21 cellular contexts compared by ENCODE assay signal in genomic region chrX:54922547-54922946, GRCh38. TPM values are rescaled to one million over a fixed set of nuclear protein-coding genes. Genes with fewer than 3 reads are reported as not detected.
DNase-seq lines count a peak whose midpoint lies in the region; ATAC-seq and TF ChIP-seq lines count a peak whose summit lies in the region.
"Had no signal": no experiment of that assay in that cellular context is flagged by ENCODE, and none has a peak within 500 bp of the region (broad histone marks: within the 10 kb centered on the region; RNA-seq: fewer than 3 reads in every experiment).

No MANE protein-coding gene starts in this region.

- intact Hi-C loops in activated CD4-positive, alpha-beta memory T cell treated with anti-CD3 and anti-CD28 coated beads for 36 hours (cut with micrococcal nuclease): loop anchor here (5.0 kb wide), 1 partner anchor 80 kb away; the partner anchor contains the start of gene APEX2
- intact Hi-C loops in naive thymus-derived CD4-positive, alpha-beta T cell (cut with micrococcal nuclease): loop anchor here (2.0 to 5.0 kb wide), 2 partner anchors 75 to 740 kb away; partner anchors contain the start of gene FAM120C (in 1 of the 2)

- H3K27ac Mint-ChIP-seq in activated CD4-positive, alpha-beta memory T cell treated with anti-CD3 and anti-CD28 coated beads, Interleukin-2, amount 10 ng/mL, durations not matched to agents 7 days and 5 days: no peak overlapping the region
- H3K27ac Mint-ChIP-seq in activated CD4-positive, alpha-beta memory T cell treated with anti-CD3 and anti-CD28 coated beads for 36 hours: no peak overlapping the region
- H3K27ac Mint-ChIP-seq in WTC11: no peak overlapping the region
- peak overlapping the region in 5 of 9 donors; percentile 36 to 89 (median 68) for H3K27ac Mint-ChIP-seq in naive thymus-derived CD4-positive, alpha-beta T cell
- H3K27ac Mint-ChIP-seq in stimulated activated memory B cell treated with anti-CD40 and anti-IgM and Interleukin-4, amounts not matched to agents 10 μg/mL and 1 μg/mL and 100 μg/mL, for 72 hours: no peak overlapping the region
- H3K27ac Mint-ChIP-seq in endothelial cell (ENCODE audit: unreplicated experiment): no peak overlapping the region

- H3K36me3 Mint-ChIP-seq in activated CD4-positive, alpha-beta memory T cell treated with anti-CD3 and anti-CD28 coated beads, Interleukin-2, amount 10 ng/mL, durations not matched to agents 7 days and 5 days (ENCODE audit: low read depth): no peaks in the 10 kb centered on the region
- H3K36me3 Mint-ChIP-seq in activated CD4-positive, alpha-beta memory T cell treated with anti-CD3 and anti-CD28 coated beads for 36 hours: no peaks in the 10 kb centered on the region
- peaks cover 20% of the 10 kb centered on the region; the same call in 1 of the 2 replicates for H3K36me3 Mint-ChIP-seq in WTC11
- no peaks in the 10 kb centered on the region for H3K36me3 Mint-ChIP-seq in naive thymus-derived CD4-positive, alpha-beta T cell
- no peaks in the 10 kb centered on the region for H3K36me3 Mint-ChIP-seq in stimulated activated memory B cell treated with anti-CD40 and anti-IgM and Interleukin-4, amounts not matched to agents 10 μg/mL and 1 μg/mL and 100 μg/mL, for 72 hours
- H3K36me3 Mint-ChIP-seq in endothelial cell (ENCODE audit: low read depth, unreplicated experiment): peaks cover 24% of the 10 kb centered on the region
- H3K36me3 Mint-ChIP-seq: immature natural killer cell had no signal

- CTCF ChIA-PET in activated CD4-positive, alpha-beta memory T cell treated with anti-CD3 and anti-CD28 coated beads, Interleukin-2, amount 10 ng/mL, durations not matched to agents 7 days and 5 days (lab: Charles Lee): no interaction called here
- CTCF ChIA-PET in activated CD4-positive, alpha-beta memory T cell treated with anti-CD3 and anti-CD28 coated beads for 36 hours (lab: Charles Lee): no interaction called here
- CTCF ChIA-PET in WTC11 (lab: Charles Lee): interaction anchor here (0.6 to 1.0 kb wide), 4 partner anchors 31 to 283 kb away, joined by 3 to 6 read pairs (median 4); partner anchors contain the start of gene MAGED2
- CTCF ChIA-PET in naive thymus-derived CD4-positive, alpha-beta T cell (lab: Charles Lee): no interaction called here

- H3K27me3 ChIP-seq in naive thymus-derived CD4-positive, alpha-beta T cell (ENCODE audit: control insufficient read depth in 2 of 2, insufficient read depth in 2 of 2, low read length in 2 of 2): no peaks in the 10 kb centered on the region
- H3K27me3 ChIP-seq: colonic mucosa, esophagus squamous epithelium, upper lobe of left lung had no signal

- H3K9me3 ChIP-seq in naive thymus-derived CD4-positive, alpha-beta T cell (ENCODE audit: control insufficient read depth in 2 of 3, low read length in 3 of 3): no peaks in the 10 kb centered on the region
- H3K9me3 ChIP-seq: colonic mucosa, esophagus squamous epithelium, left lung, upper lobe of left lung had no signal

- no peaks in the 10 kb centered on the region for H3K36me3 ChIP-seq in naive thymus-derived CD4-positive, alpha-beta T cell (ENCODE audit: control insufficient read depth in 2 of 3, insufficient read depth in 3 of 3, low read length in 3 of 3)
- H3K36me3 ChIP-seq: colonic mucosa, esophagus squamous epithelium, left lung, upper lobe of left lung had no signal

- peaks cover 0 to 9% of the 10 kb centered on the region in 2 donors for H3K4me1 ChIP-seq in naive thymus-derived CD4-positive, alpha-beta T cell (ENCODE audit: control insufficient read depth in 2 of 2, insufficient read depth in 2 of 2, low read length in 2 of 2)
- H3K4me1 ChIP-seq: colonic mucosa, left lung had no signal

- DNase-seq in activated CD4-positive, alpha-beta memory T cell treated with anti-CD3 and anti-CD28 coated beads, Interleukin-2, amount 10 ng/mL, durations not matched to agents 7 days and 5 days: no peak
- DNase-seq in activated CD4-positive, alpha-beta memory T cell treated with anti-CD3 and anti-CD28 coated beads for 36 hours: no peak
- no peak for DNase-seq in WTC11 (ENCODE audit: low spot score)
- DNase-seq in naive thymus-derived CD4-positive, alpha-beta T cell: no peak
- no peak for DNase-seq in NCI-H1417 treated with DMSO at 0.1 percent for 48 hours (lab: John Stamatoyannopoulos, UW)
- no peak for DNase-seq in endothelial cell (ENCODE audit: low spot score)
- DNase-seq: activated CD4-positive, alpha-beta T cell treated with anti-CD3 and anti-CD28 coated beads, Interleukin-2, amount 50 U/mL, for 4 hours; activated CD8-positive, alpha-beta memory T cell treated with anti-CD3 and anti-CD28 coated beads, Interleukin-2, amount 50 U/mL, for 48 hours; activated effector memory CD4-positive, alpha-beta T cell treated with anti-CD3 and anti-CD28 coated beads, Interleukin-2, amount 50 U/mL, for 16 hours; colonic mucosa; DMS53; esophagus squamous epithelium; immature natural killer cell; KBM-7; left lung; NCI-H1694 treated with DMSO at 0.1 percent for 48 hours; NCI-H2227 treated with DMSO at 0.1 percent for 48 hours; upper lobe of left lung had no signal

- H3K27me3 Mint-ChIP-seq in activated CD4-positive, alpha-beta memory T cell treated with anti-CD3 and anti-CD28 coated beads, Interleukin-2, amount 10 ng/mL, durations not matched to agents 7 days and 5 days: peaks cover 4% of the 10 kb centered on the region
- peaks cover 3% of the 10 kb centered on the region for H3K27me3 Mint-ChIP-seq in activated CD4-positive, alpha-beta memory T cell treated with anti-CD3 and anti-CD28 coated beads for 36 hours
- no peaks in the 10 kb centered on the region for H3K27me3 Mint-ChIP-seq in WTC11 (ENCODE audit: low read depth)
- H3K27me3 Mint-ChIP-seq in naive thymus-derived CD4-positive, alpha-beta T cell: peaks cover 0 to 13% (median 0%) of the 10 kb centered on the region in 5 donors
- H3K27me3 Mint-ChIP-seq in stimulated activated memory B cell treated with anti-CD40 and anti-IgM and Interleukin-4, amounts not matched to agents 10 μg/mL and 1 μg/mL and 100 μg/mL, for 72 hours: no peaks in the 10 kb centered on the region
- peaks cover 1% of the 10 kb centered on the region for H3K27me3 Mint-ChIP-seq in endothelial cell (ENCODE audit: unreplicated experiment)

- no peak overlapping the region for H3K4me3 ChIP-seq in naive thymus-derived CD4-positive, alpha-beta T cell (ENCODE audit: low read length)
- H3K4me3 ChIP-seq: colonic mucosa had no signal

- no peaks in the 10 kb centered on the region for H3K9me3 Mint-ChIP-seq in activated CD4-positive, alpha-beta memory T cell treated with anti-CD3 and anti-CD28 coated beads, Interleukin-2, amount 10 ng/mL, durations not matched to agents 7 days and 5 days
- no peaks in the 10 kb centered on the region for H3K9me3 Mint-ChIP-seq in activated CD4-positive, alpha-beta memory T cell treated with anti-CD3 and anti-CD28 coated beads for 36 hours
- H3K9me3 Mint-ChIP-seq in WTC11 (no peaks in the 10 kb centered on the region), endothelial cell (ENCODE audit: unreplicated experiment) (no peaks in the 10 kb centered on the region)
- H3K9me3 Mint-ChIP-seq in naive thymus-derived CD4-positive, alpha-beta T cell: peaks cover 0 to 2% (median 0%) of the 10 kb centered on the region in 11 donors
- H3K9me3 Mint-ChIP-seq in stimulated activated memory B cell treated with anti-CD40 and anti-IgM and Interleukin-4, amounts not matched to agents 10 μg/mL and 1 μg/mL and 100 μg/mL, for 72 hours: no peaks in the 10 kb centered on the region

- no peak overlapping the region for H3K27ac ChIP-seq in naive thymus-derived CD4-positive, alpha-beta T cell (ENCODE audit: low read depth, low read length)
- H3K27ac ChIP-seq: colonic mucosa, left lung, upper lobe of left lung had no signal

- ATAC-seq in WTC11 (no peak), HG02840 (IDR thresholded peaks at IDR 0.05; ENCODE audit: low FRiP score, unreplicated experiment) (no peak)
- ATAC-seq in naive thymus-derived CD4-positive, alpha-beta T cell: no peak
- ATAC-seq in stimulated activated memory B cell treated with anti-CD40 and anti-IgM and Interleukin-4, amounts not matched to agents 10 μg/mL and 1 μg/mL and 100 μg/mL, for 72 hours: no peak

- no peak for TF ChIP-seq CTCF in WTC11 (IDR thresholded peaks at IDR 0.05)
- TF ChIP-seq CTCF in endothelial cell (IDR thresholded peaks at IDR 0.05; ENCODE audit: unreplicated experiment): no peak

- POLR2A ChIA-PET in activated CD4-positive, alpha-beta memory T cell treated with anti-CD3 and anti-CD28 coated beads, Interleukin-2, amount 10 ng/mL, durations not matched to agents 7 days and 5 days (lab: Charles Lee): no interaction called here
- POLR2A ChIA-PET in activated CD4-positive, alpha-beta memory T cell treated with anti-CD3 and anti-CD28 coated beads for 36 hours (lab: Charles Lee): no interaction called here
- POLR2A ChIA-PET in WTC11 (lab: Charles Lee): interaction anchor here (0.7 kb wide), 1 partner anchor 220 kb away, joined by 3 read pairs; no protein-coding TSS in a partner anchor
- POLR2A ChIA-PET in naive thymus-derived CD4-positive, alpha-beta T cell (lab: Charles Lee): interaction anchor here (0.5 to 1.4 kb wide), 2 partner anchors 15 to 77 kb away, joined by 3 to 7 read pairs; partner anchors contain the start of gene APEX2

- H3K4me3 Mint-ChIP-seq in activated CD4-positive, alpha-beta memory T cell treated with anti-CD3 and anti-CD28 coated beads, Interleukin-2, amount 10 ng/mL, durations not matched to agents 7 days and 5 days: peak overlapping the region; percentile 75
- no peak overlapping the region for H3K4me3 Mint-ChIP-seq in activated CD4-positive, alpha-beta memory T cell treated with anti-CD3 and anti-CD28 coated beads for 36 hours
- peak overlapping the region; percentile 97; the same call in 1 of the 2 replicates for H3K4me3 Mint-ChIP-seq in WTC11
- peak overlapping the region in 7 of 10 donors; percentile 79 to 95 (median 92) for H3K4me3 Mint-ChIP-seq in naive thymus-derived CD4-positive, alpha-beta T cell
- peak overlapping the region; percentile 84 for H3K4me3 Mint-ChIP-seq in stimulated activated memory B cell treated with anti-CD40 and anti-IgM and Interleukin-4, amounts not matched to agents 10 μg/mL and 1 μg/mL and 100 μg/mL, for 72 hours
- no peak overlapping the region for H3K4me3 Mint-ChIP-seq in endothelial cell (ENCODE audit: unreplicated experiment)

- H3K4me1 Mint-ChIP-seq in activated CD4-positive, alpha-beta memory T cell treated with anti-CD3 and anti-CD28 coated beads, Interleukin-2, amount 10 ng/mL, durations not matched to agents 7 days and 5 days: peaks cover 13% of the 10 kb centered on the region
- peaks cover 11% of the 10 kb centered on the region for H3K4me1 Mint-ChIP-seq in activated CD4-positive, alpha-beta memory T cell treated with anti-CD3 and anti-CD28 coated beads for 36 hours (ENCODE audit: low read depth)
- 0 out of 2 replicates have a peak, but pooled peaks cover 3% of the 10 kb centered on the region for H3K4me1 Mint-ChIP-seq in WTC11
- peaks cover 11 to 23% (median 16%) of the 10 kb centered on the region in 7 donors for H3K4me1 Mint-ChIP-seq in naive thymus-derived CD4-positive, alpha-beta T cell
- H3K4me1 Mint-ChIP-seq in stimulated activated memory B cell treated with anti-CD40 and anti-IgM and Interleukin-4, amounts not matched to agents 10 μg/mL and 1 μg/mL and 100 μg/mL, for 72 hours: peaks cover 24% of the 10 kb centered on the region
- peaks cover 15% of the 10 kb centered on the region for H3K4me1 Mint-ChIP-seq in endothelial cell (ENCODE audit: unreplicated experiment)

RNA-seq across cellular contexts. Expression of gene TRO, which starts 1.9 kb away (rescaled TPM):
- 1 to 10 TPM; 1.4 to 1.5 TPM for total RNA-seq in activated CD4-positive, alpha-beta memory T cell treated with anti-CD3 and anti-CD28 coated beads, Interleukin-2, amount 10 ng/mL, durations not matched to agents 7 days and 5 days
- total RNA-seq in activated CD4-positive, alpha-beta memory T cell treated with anti-CD3 and anti-CD28 coated beads for 36 hours: 1 to 10 TPM; 2.3 to 3.9 TPM
- total RNA-seq in WTC11 (2021): 39.6 to 51.0 TPM (median 41.6 TPM) in 3 replicates
- total RNA-seq in naive thymus-derived CD4-positive, alpha-beta T cell: 1 to 10 TPM in 4 of 5 experiments, under 1 TPM in 1; 0.61 to 4.3 (median 2.4) TPM
- 1 to 10 TPM in 1 of 2 donors, under 1 TPM in 1; 0.84 to 1.0 TPM for polyA plus RNA-seq in naive thymus-derived CD4-positive, alpha-beta T cell
- total RNA-seq in endothelial cell (ENCODE audit: unreplicated experiment): 184 TPM
- total RNA-seq: bronchial epithelial cell had no signal

Comparison
In these comparisons a context has a peak if more than half of its experiments do, and no peak if none do; other contexts are left out.
1. H3K4me3 Mint-ChIP-seq: peak in activated CD4-positive, alpha-beta memory T cell treated with anti-CD3 and anti-CD28 coated beads, Interleukin-2, amount 10 ng/mL, durations not matched to agents 7 days and 5 days (single experiment), WTC11 (single experiment), naive thymus-derived CD4-positive, alpha-beta T cell (7 of 10) and stimulated activated memory B cell treated with anti-CD40 and anti-IgM and Interleukin-4, amounts not matched to agents 10 μg/mL and 1 μg/mL and 100 μg/mL, for 72 hours (single experiment); none in activated CD4-positive, alpha-beta memory T cell treated with anti-CD3 and anti-CD28 coated beads for 36 hours (single experiment) and endothelial cell (single experiment).
2. H3K27ac Mint-ChIP-seq: peak in naive thymus-derived CD4-positive, alpha-beta T cell (5 of 9); none in activated CD4-positive, alpha-beta memory T cell treated with anti-CD3 and anti-CD28 coated beads, Interleukin-2, amount 10 ng/mL, durations not matched to agents 7 days and 5 days (single experiment), activated CD4-positive, alpha-beta memory T cell treated with anti-CD3 and anti-CD28 coated beads for 36 hours (single experiment), WTC11 (single experiment), stimulated activated memory B cell treated with anti-CD40 and anti-IgM and Interleukin-4, amounts not matched to agents 10 μg/mL and 1 μg/mL and 100 μg/mL, for 72 hours (single experiment) and endothelial cell (single experiment).
3. POLR2A ChIA-PET loops: an anchor here in WTC11 (0.7 kb wide) and naive thymus-derived CD4-positive, alpha-beta T cell (0.5 to 1.4 kb wide); none called in activated CD4-positive, alpha-beta memory T cell treated with anti-CD3 and anti-CD28 coated beads, Interleukin-2, amount 10 ng/mL, durations not matched to agents 7 days and 5 days and activated CD4-positive, alpha-beta memory T cell treated with anti-CD3 and anti-CD28 coated beads for 36 hours.